In the genomic region with DNA sequence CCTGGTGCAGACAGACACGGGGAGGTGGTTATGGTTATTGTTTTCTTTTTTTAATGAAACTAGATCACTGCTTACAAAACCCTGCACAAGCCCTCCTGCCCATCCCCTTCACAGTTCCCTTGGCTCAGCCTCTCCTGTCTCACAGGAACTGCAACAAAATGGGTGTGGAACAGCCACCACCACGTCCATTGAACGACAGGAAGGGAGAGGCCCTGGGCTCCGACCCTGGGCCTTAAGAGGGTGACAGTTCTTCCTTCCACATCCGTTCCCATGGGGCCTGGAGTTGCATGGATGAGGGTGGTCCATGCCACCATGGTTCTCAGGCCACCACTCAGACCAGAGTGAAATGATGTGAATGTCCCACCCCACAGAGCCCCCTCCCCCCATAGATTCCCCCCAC, we compare ENCODE assay signal across 19 cellular contexts. TPM values are rescaled to one million over a fixed set of nuclear protein-coding genes. Genes with fewer than 3 reads are reported as not detected.
"Had no signal": no experiment of that assay in that cellular context is flagged by ENCODE, and none has a peak within 500 bp of the region (broad histone marks: within the 10 kb centered on the region; RNA-seq: fewer than 3 reads in every experiment).

No MANE protein-coding gene starts in this region.

- H3K4me3 ChIP-seq: lung, pancreas, sigmoid colon, thoracic aorta, upper lobe of left lung had no signal

- H3K27me3 ChIP-seq: pancreas, sigmoid colon, upper lobe of left lung had no signal

- H3K4me1 ChIP-seq: pancreas, sigmoid colon had no signal

- H3K27ac ChIP-seq: pancreas, sigmoid colon, thoracic aorta, WERI-Rb-1 had no signal

- DNase-seq: activated CD4-positive, alpha-beta T cell treated with anti-CD3 and anti-CD28 coated beads for 1 hour; activated CD8-positive, alpha-beta memory T cell treated with anti-CD3 and anti-CD28 coated beads for 24 hours; activated naive CD8-positive, alpha-beta T cell treated with anti-CD3 and anti-CD28 coated beads for 36 hours; amniotic stem cell; effector memory CD8-positive, alpha-beta T cell; foreskin fibroblast; hippocampal formation; natural killer cell; sigmoid colon; stimulated activated CD4-positive, alpha-beta T cell treated with anti-CD3 and anti-CD28 coated beads, Interleukin-4, amount 100 ng/mL, for 4 hours; stimulated activated naive B cell treated with anti-CD40 and anti-IgM and Interleukin-4, amounts not matched to agents 10 μg/mL and 1 μg/mL and 100 μg/mL, for 72 hours; upper lobe of left lung; WERI-Rb-1 had no signal

- ATAC-seq: effector memory CD8-positive, alpha-beta T cell; natural killer cell; pancreas; stimulated activated naive B cell treated with anti-CD40 and anti-IgM and Interleukin-4, amounts not matched to agents 10 μg/mL and 1 μg/mL and 100 μg/mL, for 72 hours had no signal

- H3K9me3 ChIP-seq: pancreas, sigmoid colon, thoracic aorta, upper lobe of left lung had no signal

RNA-seq across cellular contexts. Expression of a gene that starts 23.4 kb away (rescaled TPM):
- total RNA-seq: activated naive CD8-positive, alpha-beta T cell treated with anti-CD3 and anti-CD28 coated beads for 36 hours; dermis microvascular lymphatic vessel endothelial cell; glomerular endothelial cell; left cardiac atrium; lung; pancreas; sigmoid colon; thoracic aorta; upper lobe of left lung had no signal

RNA-seq across cellular contexts. Expression of a gene that starts 33.6 kb away (rescaled TPM):
- total RNA-seq: natural killer cell had no signal

RNA-seq across cellular contexts. Expression of a gene that starts 34.9 kb away (rescaled TPM):
- total RNA-seq: dermis microvascular lymphatic vessel endothelial cell, glomerular endothelial cell had no signal
